16 cellular contexts compared by ENCODE assay signal in the genomic region with DNA sequence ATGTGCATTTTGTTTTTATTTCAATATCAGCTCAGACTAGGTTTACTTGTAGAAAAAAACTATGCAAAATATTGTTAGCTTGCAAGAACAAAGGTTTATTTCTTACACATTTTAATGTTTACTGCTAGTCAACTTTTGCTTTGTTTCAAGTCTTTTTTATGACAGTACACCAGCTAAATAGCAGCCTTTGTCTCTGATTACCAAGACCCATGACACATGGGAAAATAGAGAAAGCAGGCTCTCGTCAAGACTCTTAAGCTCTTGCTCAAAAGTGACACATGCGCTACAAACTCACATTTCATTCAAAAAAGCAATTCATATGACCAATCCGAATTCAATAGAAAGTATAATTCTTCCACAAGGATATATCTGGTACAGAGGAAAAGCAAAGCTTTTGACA.
"Had no signal": no experiment of that assay in that cellular context is flagged by ENCODE, and none has a peak within 500 bp of the region (broad histone marks: within the 10 kb centered on the region; RNA-seq: fewer than 3 reads in every experiment).

No MANE protein-coding gene starts in this region.

- DNase-seq: islet precursor cell; left ventricle myocardium inferior; naive thymus-derived CD8-positive, alpha-beta T cell; occipital lobe; right lobe of liver; stimulated activated CD4-positive, alpha-beta T cell treated with anti-CD3 and anti-CD28 coated beads, Interleukin-1b, Interleukin-23, amount 100 ng/mL, for 48 hours; stimulated activated CD4-positive, alpha-beta T cell treated with anti-CD3 and anti-CD28 coated beads, Interleukin-2, amount 100 ng/mL, for 48 hours; stimulated activated CD4-positive, alpha-beta T cell treated with anti-CD3 and anti-CD28 coated beads, Interleukin-4, amount 100 ng/mL, for 4 hours; stimulated activated CD8-positive, alpha-beta memory T cell treated with anti-CD3 and anti-CD28 coated beads, Interleukin-4, amount 100 ng/mL, for 48 hours; stimulated activated naive CD4-positive, alpha-beta T cell treated with Interleukin-2 at 50 U/mL for 16 hours; stimulated activated naive CD8-positive, alpha-beta T cell treated with anti-CD3 and anti-CD28 coated beads, Interleukin-15, amount 100 ng/mL, for 72 hours; substantia nigra; testis; thyroid gland; transverse colon; upper lobe of left lung had no signal
